10 cellular contexts compared by ENCODE assay signal in genomic region chr4:55238407-55238806, GRCh38.
"Had no signal": no experiment of that assay in that cellular context is flagged by ENCODE, and none has a peak within 500 bp of the region (broad histone marks: within the 10 kb centered on the region; RNA-seq: fewer than 3 reads in every experiment).

No MANE protein-coding gene starts in this region.

- H3K4me1 Mint-ChIP-seq: IgD-negative memory B cell had no signal

- H3K9ac ChIP-seq: GM23248, KMS-11 had no signal

- H3K27ac Mint-ChIP-seq: H9, HFFc6, IgD-negative memory B cell had no signal

- FAIRE-seq: H54, HepG2 had no signal

- H3K4me3 Mint-ChIP-seq: H9, HFFc6, IgD-negative memory B cell had no signal

- H3K4me2 ChIP-seq: KMS-11 had no signal

- ATAC-seq: HepG2 had no signal

- DNase-seq: GM23248, GOT3, H9, HCEC 1CT, HFFc6 had no signal

- H2AFZ ChIP-seq: GM23248 had no signal

- H3K27ac ChIP-seq: GM23248, HL-60, KMS-11 had no signal

- H3K4me3 ChIP-seq: GM23248 had no signal
